In the genomic region with DNA sequence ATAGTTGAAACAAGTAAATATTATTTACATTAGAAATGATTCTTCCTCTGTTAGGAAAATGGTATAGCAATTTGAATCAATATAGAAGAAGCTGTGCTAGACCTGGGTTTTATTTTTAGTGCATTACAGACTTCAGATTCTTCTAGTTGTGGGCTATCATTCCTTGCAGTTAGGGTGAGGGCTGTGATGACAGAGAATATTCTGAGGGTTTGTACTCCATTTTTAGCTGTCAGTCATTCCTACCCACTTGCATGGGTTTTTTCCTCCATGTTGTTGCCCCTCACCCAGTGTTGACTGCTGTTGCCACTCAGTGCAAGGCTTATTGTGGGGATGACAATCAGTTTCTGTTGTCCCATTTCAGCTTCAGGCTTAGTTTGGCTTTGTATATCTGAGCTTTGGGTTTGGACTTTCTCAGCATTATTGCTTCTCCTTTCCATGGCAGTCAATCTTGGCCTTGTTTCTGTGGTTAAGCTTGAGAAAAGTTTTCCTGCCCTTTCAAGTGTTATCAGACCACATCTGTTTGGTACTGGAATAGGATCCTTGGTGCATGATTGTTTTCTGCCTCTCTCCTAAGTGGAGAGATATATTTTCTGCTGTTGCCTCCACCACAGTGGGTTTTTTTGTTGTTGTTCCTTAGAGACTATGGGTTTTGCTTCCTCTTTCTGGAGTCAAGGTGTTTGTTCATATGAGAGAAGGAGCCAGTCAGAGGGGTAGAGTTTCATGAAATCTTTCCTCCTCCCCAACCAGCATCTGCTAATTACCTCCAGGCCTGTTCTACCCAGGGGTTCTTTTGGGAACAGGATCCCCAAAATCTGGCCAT, we compare ENCODE assay signal across 10 cellular contexts.
DNase-seq lines count a peak whose midpoint lies in the region; ATAC-seq and TF ChIP-seq lines count a peak whose summit lies in the region.
"Had no signal": no experiment of that assay in that cellular context is flagged by ENCODE, and none has a peak within 500 bp of the region (broad histone marks: within the 10 kb centered on the region; RNA-seq: fewer than 3 reads in every experiment).

No MANE protein-coding gene starts in this region.

- ATAC-seq in GM18858 (IDR thresholded peaks at IDR 0.05; ENCODE audit: unreplicated experiment) (peak; percentile 95), GM21529 (IDR thresholded peaks at IDR 0.05; ENCODE audit: unreplicated experiment) (peak; percentile 89), HG03108 (IDR thresholded peaks at IDR 0.05; ENCODE audit: unreplicated experiment) (peak; percentile 90)
- no peak for ATAC-seq in activated naive CD4-positive, alpha-beta T cell treated with anti-CD3 and anti-CD28 coated beads, Interleukin-2, amount 50 U/mL, for 72 hours
- ATAC-seq: T-cell had no signal

- no peak for TF ChIP-seq CTCF in thyroid gland (IDR thresholded peaks at IDR 0.05)

- H3K9me3 Mint-ChIP-seq in activated naive CD4-positive, alpha-beta T cell treated with anti-CD3 and anti-CD28 coated beads, Interleukin-2, amount 50 U/mL, for 72 hours: peaks cover 6 to 9% of the 10 kb centered on the region in 2 donors

- H3K9me3 ChIP-seq in thyroid gland: no peaks in the 10 kb centered on the region

- peak; percentile 58 for DNase-seq in OCI-M1 (lab: John Stamatoyannopoulos, UW)
- no peak for DNase-seq in DMS79 (lab: John Stamatoyannopoulos, UW)
- no peak for DNase-seq in thyroid gland
- DNase-seq in NCI-H2107 treated with DMSO at 0.1 percent for 48 hours (lab: John Stamatoyannopoulos, UW; ENCODE audit: unreplicated experiment): no peak
- DNase-seq in activated naive CD4-positive, alpha-beta T cell treated with anti-CD3 and anti-CD28 coated beads, Interleukin-2, amount 50 U/mL, for 72 hours (ENCODE audit: low spot score in 2 of 2): no peak
- DNase-seq: NCI-H526, T-cell had no signal

- TF ChIP-seq POLR2A in thyroid gland (IDR thresholded peaks at IDR 0.05): no peak

- no peaks in the 10 kb centered on the region for H3K36me3 ChIP-seq in thyroid gland

- no peak overlapping the region for H3K4me3 ChIP-seq in thyroid gland (replicated peaks in 1 of 3)

- no peaks in the 10 kb centered on the region for H3K4me1 ChIP-seq in thyroid gland

- H3K27me3 ChIP-seq in thyroid gland: no peaks in the 10 kb centered on the region

- H3K36me3 Mint-ChIP-seq in activated naive CD4-positive, alpha-beta T cell treated with anti-CD3 and anti-CD28 coated beads, Interleukin-2, amount 50 U/mL, for 72 hours: no peaks in the 10 kb centered on the region
- H3K36me3 Mint-ChIP-seq: T-cell had no signal

- H3K27ac ChIP-seq in thyroid gland: no peak overlapping the region

- no peak overlapping the region for H3K27ac Mint-ChIP-seq in activated naive CD4-positive, alpha-beta T cell treated with anti-CD3 and anti-CD28 coated beads, Interleukin-2, amount 50 U/mL, for 72 hours
- H3K27ac Mint-ChIP-seq: T-cell had no signal

- intact Hi-C loops in thyroid gland (cut with DNase I): no loop called here

Comparison
In these comparisons a context has a peak if more than half of its experiments do, and no peak if none do; other contexts are left out.
1. ATAC-seq: peak in GM18858 (single experiment), GM21529 (single experiment) and HG03108 (single experiment); none in activated naive CD4-positive, alpha-beta T cell treated with anti-CD3 and anti-CD28 coated beads, Interleukin-2, amount 50 U/mL, for 72 hours (0 of 2).